1 cellular context compared by ENCODE assay signal in the genomic region with DNA sequence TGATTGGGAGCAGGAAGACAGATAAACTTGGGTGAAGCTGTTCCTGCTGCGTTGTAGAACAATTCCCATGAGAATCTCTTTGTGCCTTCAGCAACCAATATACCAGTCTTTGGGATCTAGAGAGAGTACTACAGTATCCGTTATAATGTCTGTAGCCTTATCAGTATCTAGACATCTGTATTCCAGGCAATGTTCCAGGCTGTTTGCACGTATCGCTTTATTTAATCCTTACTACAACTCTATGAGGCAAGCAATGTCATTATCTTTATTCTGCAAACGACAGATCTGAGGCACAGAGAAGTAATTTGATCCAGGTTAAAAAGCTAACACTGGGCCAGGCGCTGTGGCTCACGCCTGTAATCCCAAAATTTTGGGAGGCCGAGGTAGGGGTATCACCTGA.
TF ChIP-seq lines count a peak whose summit lies in the region.

No MANE protein-coding gene starts in this region.

TF ChIP-seq in K562, 482 proteins besides CTCF, POLR2A, EP300 and RAD21 (continued from another document):
- TF ChIP-seq, protein P1, sequence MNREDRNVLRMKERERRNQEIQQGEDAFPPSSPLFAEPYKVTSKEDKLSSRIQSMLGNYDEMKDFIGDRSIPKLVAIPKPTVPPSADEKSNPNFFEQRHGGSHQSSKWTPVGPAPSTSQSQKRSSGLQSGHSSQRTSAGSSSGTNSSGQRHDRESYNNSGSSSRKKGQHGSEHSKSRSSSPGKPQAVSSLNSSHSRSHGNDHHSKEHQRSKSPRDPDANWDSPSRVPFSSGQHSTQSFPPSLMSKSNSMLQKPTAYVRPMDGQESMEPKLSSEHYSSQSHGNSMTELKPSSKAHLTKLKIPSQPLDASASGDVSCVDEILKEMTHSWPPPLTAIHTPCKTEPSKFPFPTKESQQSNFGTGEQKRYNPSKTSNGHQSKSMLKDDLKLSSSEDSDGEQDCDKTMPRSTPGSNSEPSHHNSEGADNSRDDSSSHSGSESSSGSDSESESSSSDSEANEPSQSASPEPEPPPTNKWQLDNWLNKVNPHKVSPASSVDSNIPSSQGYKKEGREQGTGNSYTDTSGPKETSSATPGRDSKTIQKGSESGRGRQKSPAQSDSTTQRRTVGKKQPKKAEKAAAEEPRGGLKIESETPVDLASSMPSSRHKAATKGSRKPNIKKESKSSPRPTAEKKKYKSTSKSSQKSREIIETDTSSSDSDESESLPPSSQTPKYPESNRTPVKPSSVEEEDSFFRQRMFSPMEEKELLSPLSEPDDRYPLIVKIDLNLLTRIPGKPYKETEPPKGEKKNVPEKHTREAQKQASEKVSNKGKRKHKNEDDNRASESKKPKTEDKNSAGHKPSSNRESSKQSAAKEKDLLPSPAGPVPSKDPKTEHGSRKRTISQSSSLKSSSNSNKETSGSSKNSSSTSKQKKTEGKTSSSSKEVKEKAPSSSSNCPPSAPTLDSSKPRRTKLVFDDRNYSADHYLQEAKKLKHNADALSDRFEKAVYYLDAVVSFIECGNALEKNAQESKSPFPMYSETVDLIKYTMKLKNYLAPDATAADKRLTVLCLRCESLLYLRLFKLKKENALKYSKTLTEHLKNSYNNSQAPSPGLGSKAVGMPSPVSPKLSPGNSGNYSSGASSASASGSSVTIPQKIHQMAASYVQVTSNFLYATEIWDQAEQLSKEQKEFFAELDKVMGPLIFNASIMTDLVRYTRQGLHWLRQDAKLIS (CRISPR knock-in tag; IDR thresholded peaks at IDR 0.05): no peak
- TF ChIP-seq SOX6 (IDR thresholded peaks at IDR 0.05) (peak; percentile 28; the same call in 1 of the 2 replicates), TAL1 (IDR thresholded peaks at IDR 0.05) (peak; percentile 55), ADNP (tag; IDR thresholded peaks at IDR 0.05) (0 out of 2 replicates have a peak, but pooled peaks have one; percentile 14), EZH2 (IDR thresholded peaks at IDR 0.05; ENCODE audit: borderline replicate concordance, low read depth, low read length) (no peak), CCNT2 (IDR thresholded peaks at IDR 0.05; ENCODE audit: borderline replicate concordance, extremely low read depth, insufficient read length, low read depth, low read length) (peak; percentile 50), SMARCA4 (IDR thresholded peaks at IDR 0.05) (0 out of 2 replicates have a peak, but pooled peaks have one; percentile 13), CBFA2T2 (conservative IDR thresholded peaks at IDR 0.05) (0 out of 2 replicates have a peak, but pooled peaks have one; percentile 18), NFIC (IDR thresholded peaks at IDR 0.05) (peak; percentile 29; the same call in 1 of the 2 replicates), ETV5 (CRISPR knock-in tag; IDR thresholded peaks at IDR 0.05; ENCODE audit: low read depth) (peak; percentile 33; the same call in 1 of the 2 replicates), HMGN3 (IDR thresholded peaks at IDR 0.05; ENCODE audit: borderline replicate concordance, extremely low read depth, insufficient read length, low read depth, low read length) (peak; percentile 22), CXXC5 (CRISPR knock-in tag; IDR thresholded peaks at IDR 0.05) (peak; percentile 27; the same call in 1 of the 2 replicates), ARID1B (IDR thresholded peaks at IDR 0.05) (peak; percentile 74), GATA2 (CRISPR knock-in tag; IDR thresholded peaks at IDR 0.05) (0 out of 2 replicates have a peak, but pooled peaks have one; percentile 35), CBFA2T3 (IDR thresholded peaks at IDR 0.05) (peak; percentile 68), TCF3 (CRISPR knock-in tag; IDR thresholded peaks at IDR 0.05) (peak; percentile 52; the same call in 1 of the 2 replicates)
- TF ChIP-seq, protein P2, sequence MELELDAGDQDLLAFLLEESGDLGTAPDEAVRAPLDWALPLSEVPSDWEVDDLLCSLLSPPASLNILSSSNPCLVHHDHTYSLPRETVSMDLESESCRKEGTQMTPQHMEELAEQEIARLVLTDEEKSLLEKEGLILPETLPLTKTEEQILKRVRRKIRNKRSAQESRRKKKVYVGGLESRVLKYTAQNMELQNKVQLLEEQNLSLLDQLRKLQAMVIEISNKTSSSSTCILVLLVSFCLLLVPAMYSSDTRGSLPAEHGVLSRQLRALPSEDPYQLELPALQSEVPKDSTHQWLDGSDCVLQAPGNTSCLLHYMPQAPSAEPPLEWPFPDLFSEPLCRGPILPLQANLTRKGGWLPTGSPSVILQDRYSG (tag; conservative IDR thresholded peaks at IDR 0.05; ENCODE audit: low read depth): no peak
- TF ChIP-seq, protein P3, sequence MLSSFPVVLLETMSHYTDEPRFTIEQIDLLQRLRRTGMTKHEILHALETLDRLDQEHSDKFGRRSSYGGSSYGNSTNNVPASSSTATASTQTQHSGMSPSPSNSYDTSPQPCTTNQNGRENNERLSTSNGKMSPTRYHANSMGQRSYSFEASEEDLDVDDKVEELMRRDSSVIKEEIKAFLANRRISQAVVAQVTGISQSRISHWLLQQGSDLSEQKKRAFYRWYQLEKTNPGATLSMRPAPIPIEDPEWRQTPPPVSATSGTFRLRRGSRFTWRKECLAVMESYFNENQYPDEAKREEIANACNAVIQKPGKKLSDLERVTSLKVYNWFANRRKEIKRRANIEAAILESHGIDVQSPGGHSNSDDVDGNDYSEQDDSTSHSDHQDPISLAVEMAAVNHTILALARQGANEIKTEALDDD (IDR thresholded peaks at IDR 0.05): peak; percentile 2; the same call in 1 of the 2 replicates
- TF ChIP-seq, protein P4, sequence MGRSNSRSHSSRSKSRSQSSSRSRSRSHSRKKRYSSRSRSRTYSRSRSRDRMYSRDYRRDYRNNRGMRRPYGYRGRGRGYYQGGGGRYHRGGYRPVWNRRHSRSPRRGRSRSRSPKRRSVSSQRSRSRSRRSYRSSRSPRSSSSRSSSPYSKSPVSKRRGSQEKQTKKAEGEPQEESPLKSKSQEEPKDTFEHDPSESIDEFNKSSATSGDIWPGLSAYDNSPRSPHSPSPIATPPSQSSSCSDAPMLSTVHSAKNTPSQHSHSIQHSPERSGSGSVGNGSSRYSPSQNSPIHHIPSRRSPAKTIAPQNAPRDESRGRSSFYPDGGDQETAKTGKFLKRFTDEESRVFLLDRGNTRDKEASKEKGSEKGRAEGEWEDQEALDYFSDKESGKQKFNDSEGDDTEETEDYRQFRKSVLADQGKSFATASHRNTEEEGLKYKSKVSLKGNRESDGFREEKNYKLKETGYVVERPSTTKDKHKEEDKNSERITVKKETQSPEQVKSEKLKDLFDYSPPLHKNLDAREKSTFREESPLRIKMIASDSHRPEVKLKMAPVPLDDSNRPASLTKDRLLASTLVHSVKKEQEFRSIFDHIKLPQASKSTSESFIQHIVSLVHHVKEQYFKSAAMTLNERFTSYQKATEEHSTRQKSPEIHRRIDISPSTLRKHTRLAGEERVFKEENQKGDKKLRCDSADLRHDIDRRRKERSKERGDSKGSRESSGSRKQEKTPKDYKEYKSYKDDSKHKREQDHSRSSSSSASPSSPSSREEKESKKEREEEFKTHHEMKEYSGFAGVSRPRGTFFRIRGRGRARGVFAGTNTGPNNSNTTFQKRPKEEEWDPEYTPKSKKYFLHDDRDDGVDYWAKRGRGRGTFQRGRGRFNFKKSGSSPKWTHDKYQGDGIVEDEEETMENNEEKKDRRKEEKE (IDR thresholded peaks at IDR 0.05; ENCODE audit: borderline replicate concordance in 1 of 2, control insufficient read depth in 1 of 2, low read depth in 2 of 2, low read length in 1 of 2): no peak
- TF ChIP-seq, protein P5, sequence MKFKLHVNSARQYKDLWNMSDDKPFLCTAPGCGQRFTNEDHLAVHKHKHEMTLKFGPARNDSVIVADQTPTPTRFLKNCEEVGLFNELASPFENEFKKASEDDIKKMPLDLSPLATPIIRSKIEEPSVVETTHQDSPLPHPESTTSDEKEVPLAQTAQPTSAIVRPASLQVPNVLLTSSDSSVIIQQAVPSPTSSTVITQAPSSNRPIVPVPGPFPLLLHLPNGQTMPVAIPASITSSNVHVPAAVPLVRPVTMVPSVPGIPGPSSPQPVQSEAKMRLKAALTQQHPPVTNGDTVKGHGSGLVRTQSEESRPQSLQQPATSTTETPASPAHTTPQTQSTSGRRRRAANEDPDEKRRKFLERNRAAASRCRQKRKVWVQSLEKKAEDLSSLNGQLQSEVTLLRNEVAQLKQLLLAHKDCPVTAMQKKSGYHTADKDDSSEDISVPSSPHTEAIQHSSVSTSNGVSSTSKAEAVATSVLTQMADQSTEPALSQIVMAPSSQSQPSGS (CRISPR knock-in tag; IDR thresholded peaks at IDR 0.05): no peak
